Comparison of ENCODE assay signal across 6 cellular contexts in the genomic region with DNA sequence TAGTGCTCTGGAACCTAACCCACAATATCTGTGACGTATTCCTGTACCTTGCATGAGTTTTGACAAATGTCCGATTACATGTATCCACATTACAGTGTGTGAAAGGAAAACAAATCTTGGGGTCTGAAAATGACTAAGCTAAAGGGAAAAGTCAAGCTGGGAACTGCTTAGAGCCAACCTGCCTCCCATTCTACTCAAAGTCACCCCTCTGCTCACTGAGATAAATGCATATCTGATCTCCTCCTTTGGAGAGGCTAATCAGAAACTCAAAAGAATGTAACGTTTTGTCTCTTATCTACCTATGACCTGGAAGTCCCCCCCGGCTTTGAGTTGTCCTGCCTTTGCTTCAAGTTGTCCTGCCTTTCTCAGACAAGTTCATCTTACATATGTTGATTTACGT.
"Had no signal": no experiment of that assay in that cellular context is flagged by ENCODE, and none has a peak within 500 bp of the region (broad histone marks: within the 10 kb centered on the region; RNA-seq: fewer than 3 reads in every experiment).

No MANE protein-coding gene starts in this region.

- H3K27ac ChIP-seq: HL-60 had no signal

- FAIRE-seq: HepG2, HTR-8/SVneo had no signal

- DNase-seq: IMR-90, KBM-7, KG1 had no signal
